8 cellular contexts compared by ENCODE assay signal in the genomic region with DNA sequence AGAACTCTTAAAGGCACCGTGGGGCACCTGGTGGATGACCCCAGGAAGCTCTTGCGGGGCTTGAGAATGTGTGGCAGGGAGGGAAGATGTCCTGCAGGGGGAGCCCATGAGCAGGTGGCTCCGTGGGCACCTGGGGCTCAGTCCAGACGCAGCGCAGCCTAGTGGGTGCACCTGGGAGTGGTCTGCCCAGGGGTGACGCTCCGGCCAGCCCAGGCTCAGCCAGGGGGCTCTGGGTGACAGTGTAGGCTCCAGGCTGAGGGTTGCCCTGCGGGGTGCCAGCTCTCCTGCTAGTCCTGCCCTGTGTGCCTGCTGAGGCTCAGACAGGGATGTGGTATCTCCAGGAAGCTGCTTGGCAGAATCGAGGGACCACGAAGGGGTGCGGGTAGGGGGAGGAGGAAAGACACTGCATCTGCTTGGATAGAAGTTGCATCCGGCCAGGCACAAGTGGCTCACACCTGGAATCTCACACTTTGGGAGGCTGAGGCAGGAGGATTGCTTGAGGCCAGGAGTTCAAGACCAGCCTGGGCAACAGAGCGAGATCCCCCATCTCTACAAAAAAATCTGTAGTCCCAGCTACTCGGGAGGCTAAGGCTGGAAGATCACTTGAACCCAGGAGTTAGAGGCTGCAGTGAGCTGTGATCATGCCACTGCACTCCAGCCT.
DNase-seq lines count a peak whose midpoint lies in the region; ATAC-seq lines count a peak whose summit lies in the region.

No MANE protein-coding gene starts in this region.

- ATAC-seq in HG03045 (IDR thresholded peaks at IDR 0.05; ENCODE audit: unreplicated experiment) (peak; percentile 75), GM19395 (IDR thresholded peaks at IDR 0.05; ENCODE audit: unreplicated experiment) (no peak)

- DNase-seq in GM03348 (ENCODE audit: low spot score) = peak; percentile 76
- peak; percentile 96 for DNase-seq in NCI-H82 (lab: John Stamatoyannopoulos, UW)
- DNase-seq in activated CD4-positive, alpha-beta T cell treated with anti-CD3 and anti-CD28 coated beads, Interleukin-2, amount 50 U/mL, for 4 hours = peak; percentile 70 to 74
- peak; percentile 69 for DNase-seq in effector CD4-positive, alpha-beta T cell
- peak; percentile 58 for DNase-seq in midbrain (lab: John Stamatoyannopoulos, UW)
- peak; percentile 64 to 79 for DNase-seq in stimulated activated CD8-positive, alpha-beta memory T cell treated with anti-CD3 and anti-CD28 coated beads, Interleukin-7, amount 100 ng/mL, for 48 hours (ENCODE audit: extremely low read depth in 1 of 2, low read depth in 1 of 2)
